23 cellular contexts compared by ENCODE assay signal in genomic region chr2:5727242-5727641, GRCh38. TPM values are rescaled to one million over a fixed set of nuclear protein-coding genes. Genes with fewer than 3 reads are reported as not detected.
"Had no signal": no experiment of that assay in that cellular context is flagged by ENCODE, and none has a peak within 500 bp of the region (broad histone marks: within the 10 kb centered on the region; RNA-seq: fewer than 3 reads in every experiment).

No MANE protein-coding gene starts in this region.

- H3K4me1 ChIP-seq: psoas muscle, testis, uterus had no signal

- H3K4me1 Mint-ChIP-seq: activated naive CD8-positive, alpha-beta T cell treated with anti-CD3 and anti-CD28 coated beads, Interleukin-2, amount 10 ng/mL, durations not matched to agents 7 days and 5 days; T-helper 17 cell had no signal

- H3K4me3 ChIP-seq: coronary artery, ovary, psoas muscle, right atrium auricular region, spleen, testis, uterus had no signal

- H3K27me3 Mint-ChIP-seq: memory B cell had no signal

- H3K9me3 ChIP-seq: neutrophil, ovary, psoas muscle, right atrium auricular region, spleen, testis, uterus had no signal

- H3K27me3 ChIP-seq: ovary, right atrium auricular region, testis had no signal

- H3K9me3 Mint-ChIP-seq: activated CD4-positive, alpha-beta memory T cell treated with anti-CD3 and anti-CD28 coated beads for 36 hours; activated naive CD4-positive, alpha-beta T cell treated with anti-CD3 and anti-CD28 coated beads for 36 hours; activated naive CD8-positive, alpha-beta T cell treated with anti-CD3 and anti-CD28 coated beads, Interleukin-2, amount 10 ng/mL, durations not matched to agents 7 days and 5 days; memory B cell had no signal

- H3K36me3 Mint-ChIP-seq: activated CD4-positive, alpha-beta memory T cell treated with anti-CD3 and anti-CD28 coated beads for 36 hours; activated naive CD8-positive, alpha-beta T cell treated with anti-CD3 and anti-CD28 coated beads, Interleukin-2, amount 10 ng/mL, durations not matched to agents 7 days and 5 days; memory B cell had no signal

- DNase-seq: activated CD4-positive, alpha-beta memory T cell treated with anti-CD3 and anti-CD28 coated beads for 36 hours; activated CD4-positive, alpha-beta T cell treated with anti-CD3 and anti-CD28 coated beads for 48 hours; activated effector memory CD4-positive, alpha-beta T cell treated with Interleukin-2 at 50 U/mL for 16 hours; activated naive CD4-positive, alpha-beta T cell treated with anti-CD3 and anti-CD28 coated beads for 36 hours; activated naive CD8-positive, alpha-beta T cell treated with anti-CD3 and anti-CD28 coated beads, Interleukin-2, amount 10 ng/mL, durations not matched to agents 7 days and 5 days; activated T-cell treated with anti-CD3 and anti-CD28 coated beads, Interleukin-2, amount 50 U/mL, for 72 hours; amniotic stem cell; left cardiac atrium; ovary; psoas muscle; spleen; stimulated activated CD4-positive, alpha-beta T cell treated with anti-CD3 and anti-CD28 coated beads, Interleukin-4, amount 100 ng/mL, for 1 hour; stimulated activated naive CD4-positive, alpha-beta T cell; T-helper 17 cell; testis; trophoblast cell; uterus had no signal

- ATAC-seq: activated T-cell treated with anti-CD3 and anti-CD28 coated beads, Interleukin-2, amount 50 U/mL, for 72 hours; left cardiac atrium; psoas muscle; T-helper 17 cell had no signal

- H3K27ac Mint-ChIP-seq: activated CD4-positive, alpha-beta memory T cell treated with anti-CD3 and anti-CD28 coated beads for 36 hours; activated naive CD4-positive, alpha-beta T cell treated with anti-CD3 and anti-CD28 coated beads for 36 hours; activated naive CD8-positive, alpha-beta T cell treated with anti-CD3 and anti-CD28 coated beads, Interleukin-2, amount 10 ng/mL, durations not matched to agents 7 days and 5 days; activated T-cell treated with anti-CD3 and anti-CD28 coated beads, Interleukin-2, amount 50 U/mL, for 72 hours; memory B cell; T-helper 17 cell had no signal

- H3K36me3 ChIP-seq: neutrophil, ovary, right atrium auricular region, spleen, uterus had no signal

- H3K4me3 Mint-ChIP-seq: activated CD4-positive, alpha-beta memory T cell treated with anti-CD3 and anti-CD28 coated beads for 36 hours; activated naive CD4-positive, alpha-beta T cell treated with anti-CD3 and anti-CD28 coated beads for 36 hours; activated naive CD8-positive, alpha-beta T cell treated with anti-CD3 and anti-CD28 coated beads, Interleukin-2, amount 10 ng/mL, durations not matched to agents 7 days and 5 days; activated T-cell treated with anti-CD3 and anti-CD28 coated beads, Interleukin-2, amount 50 U/mL, for 72 hours; memory B cell; T-helper 17 cell had no signal

- H3K27ac ChIP-seq: coronary artery, neutrophil, ovary, psoas muscle, right atrium auricular region, spleen, testis, uterus had no signal

RNA-seq across cellular contexts. Expression of gene SOX11, which starts 35.1 kb away (rescaled TPM):
- total RNA-seq: activated CD4-positive, alpha-beta memory T cell treated with anti-CD3 and anti-CD28 coated beads for 36 hours; activated naive CD4-positive, alpha-beta T cell treated with anti-CD3 and anti-CD28 coated beads for 36 hours; activated naive CD8-positive, alpha-beta T cell treated with anti-CD3 and anti-CD28 coated beads, Interleukin-2, amount 10 ng/mL, durations not matched to agents 7 days and 5 days; activated T-cell treated with anti-CD3 and anti-CD28 coated beads, Interleukin-2, amount 50 U/mL, for 72 hours; bronchial epithelial cell; T-helper 17 cell had no signal
- polyA plus RNA-seq: liver had no signal
